In genomic region chr3:13718000-13718399, GRCh38 we compare ENCODE assay signal across 1 cellular context.
TF ChIP-seq lines count a peak whose summit lies in the region.

No MANE protein-coding gene starts in this region.

TF ChIP-seq in H1, 55 proteins besides CTCF, POLR2A, EP300 and RAD21 (continued from another document):
- TF ChIP-seq, protein P1, sequence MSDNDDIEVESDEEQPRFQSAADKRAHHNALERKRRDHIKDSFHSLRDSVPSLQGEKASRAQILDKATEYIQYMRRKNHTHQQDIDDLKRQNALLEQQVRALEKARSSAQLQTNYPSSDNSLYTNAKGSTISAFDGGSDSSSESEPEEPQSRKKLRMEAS (IDR thresholded peaks at IDR 0.05) = no peak
